In the genomic region with DNA sequence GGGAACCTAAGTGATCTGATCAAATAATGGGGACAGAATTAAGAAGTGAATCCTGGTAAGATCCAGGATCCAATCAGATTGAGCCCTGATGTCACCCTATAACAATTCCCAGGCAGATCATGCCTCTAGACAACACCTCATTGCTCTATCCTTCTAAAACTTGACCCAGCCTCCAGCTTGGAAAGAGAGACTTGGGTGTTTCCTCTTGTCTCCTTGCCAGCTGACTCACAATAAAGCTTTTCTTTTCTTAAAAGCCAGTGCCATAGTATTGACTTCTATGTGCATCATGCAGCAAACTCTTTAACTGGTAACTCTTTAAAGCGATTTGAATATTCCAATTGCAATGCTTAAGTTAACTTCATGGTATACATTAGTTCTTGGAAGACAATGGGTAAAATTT, we compare ENCODE assay signal across 1 cellular context.
TF ChIP-seq lines count a peak whose summit lies in the region.

No MANE protein-coding gene starts in this region.

TF ChIP-seq in GM23338, 12 proteins besides CTCF, POLR2A, EP300 and RAD21 (continued from another document):
- TF ChIP-seq, protein P1, sequence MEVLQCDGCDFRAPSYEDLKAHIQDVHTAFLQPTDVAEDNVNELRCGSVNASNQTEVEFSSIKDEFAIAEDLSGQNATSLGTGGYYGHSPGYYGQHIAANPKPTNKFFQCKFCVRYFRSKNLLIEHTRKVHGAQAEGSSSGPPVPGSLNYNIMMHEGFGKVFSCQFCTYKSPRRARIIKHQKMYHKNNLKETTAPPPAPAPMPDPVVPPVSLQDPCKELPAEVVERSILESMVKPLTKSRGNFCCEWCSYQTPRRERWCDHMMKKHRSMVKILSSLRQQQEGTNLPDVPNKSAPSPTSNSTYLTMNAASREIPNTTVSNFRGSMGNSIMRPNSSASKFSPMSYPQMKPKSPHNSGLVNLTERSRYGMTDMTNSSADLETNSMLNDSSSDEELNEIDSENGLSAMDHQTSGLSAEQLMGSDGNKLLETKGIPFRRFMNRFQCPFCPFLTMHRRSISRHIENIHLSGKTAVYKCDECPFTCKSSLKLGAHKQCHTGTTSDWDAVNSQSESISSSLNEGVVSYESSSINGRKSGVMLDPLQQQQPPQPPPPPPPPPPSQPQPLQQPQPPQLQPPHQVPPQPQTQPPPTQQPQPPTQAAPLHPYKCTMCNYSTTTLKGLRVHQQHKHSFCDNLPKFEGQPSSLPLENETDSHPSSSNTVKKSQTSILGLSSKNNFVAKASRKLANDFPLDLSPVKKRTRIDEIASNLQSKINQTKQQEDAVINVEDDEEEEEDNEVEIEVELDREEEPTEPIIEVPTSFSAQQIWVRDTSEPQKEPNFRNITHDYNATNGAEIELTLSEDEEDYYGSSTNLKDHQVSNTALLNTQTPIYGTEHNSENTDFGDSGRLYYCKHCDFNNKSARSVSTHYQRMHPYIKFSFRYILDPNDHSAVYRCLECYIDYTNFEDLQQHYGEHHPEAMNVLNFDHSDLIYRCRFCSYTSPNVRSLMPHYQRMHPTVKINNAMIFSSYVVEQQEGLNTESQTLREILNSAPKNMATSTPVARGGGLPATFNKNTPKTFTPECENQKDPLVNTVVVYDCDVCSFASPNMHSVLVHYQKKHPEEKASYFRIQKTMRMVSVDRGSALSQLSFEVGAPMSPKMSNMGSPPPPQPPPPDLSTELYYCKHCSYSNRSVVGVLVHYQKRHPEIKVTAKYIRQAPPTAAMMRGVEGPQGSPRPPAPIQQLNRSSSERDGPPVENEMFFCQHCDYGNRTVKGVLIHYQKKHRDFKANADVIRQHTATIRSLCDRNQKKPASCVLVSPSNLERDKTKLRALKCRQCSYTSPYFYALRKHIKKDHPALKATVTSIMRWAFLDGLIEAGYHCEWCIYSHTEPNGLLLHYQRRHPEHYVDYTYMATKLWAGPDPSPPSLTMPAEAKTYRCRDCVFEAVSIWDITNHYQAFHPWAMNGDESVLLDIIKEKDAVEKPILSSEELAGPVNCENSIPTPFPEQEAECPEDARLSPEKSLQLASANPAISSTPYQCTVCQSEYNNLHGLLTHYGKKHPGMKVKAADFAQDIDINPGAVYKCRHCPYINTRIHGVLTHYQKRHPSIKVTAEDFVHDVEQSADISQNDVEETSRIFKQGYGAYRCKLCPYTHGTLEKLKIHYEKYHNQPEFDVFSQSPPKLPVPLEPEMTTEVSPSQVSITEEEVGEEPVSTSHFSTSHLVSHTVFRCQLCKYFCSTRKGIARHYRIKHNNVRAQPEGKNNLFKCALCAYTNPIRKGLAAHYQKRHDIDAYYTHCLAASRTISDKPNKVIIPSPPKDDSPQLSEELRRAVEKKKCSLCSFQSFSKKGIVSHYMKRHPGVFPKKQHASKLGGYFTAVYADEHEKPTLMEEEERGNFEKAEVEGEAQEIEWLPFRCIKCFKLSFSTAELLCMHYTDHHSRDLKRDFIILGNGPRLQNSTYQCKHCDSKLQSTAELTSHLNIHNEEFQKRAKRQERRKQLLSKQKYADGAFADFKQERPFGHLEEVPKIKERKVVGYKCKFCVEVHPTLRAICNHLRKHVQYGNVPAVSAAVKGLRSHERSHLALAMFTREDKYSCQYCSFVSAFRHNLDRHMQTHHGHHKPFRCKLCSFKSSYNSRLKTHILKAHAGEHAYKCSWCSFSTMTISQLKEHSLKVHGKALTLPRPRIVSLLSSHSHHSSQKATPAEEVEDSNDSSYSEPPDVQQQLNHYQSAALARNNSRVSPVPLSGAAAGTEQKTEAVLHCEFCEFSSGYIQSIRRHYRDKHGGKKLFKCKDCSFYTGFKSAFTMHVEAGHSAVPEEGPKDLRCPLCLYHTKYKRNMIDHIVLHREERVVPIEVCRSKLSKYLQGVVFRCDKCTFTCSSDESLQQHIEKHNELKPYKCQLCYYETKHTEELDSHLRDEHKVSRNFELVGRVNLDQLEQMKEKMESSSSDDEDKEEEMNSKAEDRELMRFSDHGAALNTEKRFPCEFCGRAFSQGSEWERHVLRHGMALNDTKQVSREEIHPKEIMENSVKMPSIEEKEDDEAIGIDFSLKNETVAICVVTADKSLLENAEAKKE (CRISPR knock-in tag; IDR thresholded peaks at IDR 0.05): no peak
